ENCODE assay signal across 1 cellular context in the genomic region with DNA sequence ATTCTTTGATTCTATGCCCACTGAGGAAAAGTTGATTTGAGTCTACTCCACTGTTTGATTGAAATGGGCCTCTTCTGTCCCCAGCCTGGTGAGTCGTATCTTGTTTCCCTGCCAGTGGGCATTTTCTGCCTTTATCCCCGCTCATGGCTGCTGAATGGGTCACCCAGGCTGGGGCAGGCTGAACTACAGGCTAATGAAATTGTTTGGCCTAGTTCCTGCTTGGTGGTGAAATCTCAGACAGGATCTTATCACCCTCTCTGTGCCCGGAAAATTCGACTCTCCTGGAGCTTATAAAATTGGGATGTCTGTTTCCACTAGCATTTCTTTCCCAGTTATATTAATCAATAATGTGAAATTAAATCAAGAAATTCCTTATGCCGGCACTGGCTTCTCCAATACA.
TF ChIP-seq lines count a peak whose summit lies in the region.

No MANE protein-coding gene starts in this region.

TF ChIP-seq in endothelial cell of umbilical vein, 7 proteins besides CTCF, POLR2A, EP300 and RAD21:
- TF ChIP-seq GATA2 (IDR thresholded peaks at IDR 0.05; ENCODE audit: insufficient read depth, insufficient read length, low read depth, low read length) = no peak
- TF ChIP-seq FOS (IDR thresholded peaks at IDR 0.05; ENCODE audit: borderline replicate concordance, insufficient read depth, low read length) = no peak
- TF ChIP-seq EZH2 (IDR thresholded peaks at IDR 0.05; ENCODE audit: borderline replicate concordance, low read depth, low read length, severe bottlenecking) = no peak
- TF ChIP-seq MYC (IDR thresholded peaks at IDR 0.05; ENCODE audit: low read depth, low read length) = no peak
- TF ChIP-seq POLR2AphosphoS5 (IDR thresholded peaks at IDR 0.05; ENCODE audit: insufficient read depth, low read depth, low read length) = no peak
- TF ChIP-seq JUN (IDR thresholded peaks at IDR 0.05; ENCODE audit: borderline replicate concordance, insufficient read depth, insufficient read length, low read depth) = no peak
- TF ChIP-seq, protein P1, sequence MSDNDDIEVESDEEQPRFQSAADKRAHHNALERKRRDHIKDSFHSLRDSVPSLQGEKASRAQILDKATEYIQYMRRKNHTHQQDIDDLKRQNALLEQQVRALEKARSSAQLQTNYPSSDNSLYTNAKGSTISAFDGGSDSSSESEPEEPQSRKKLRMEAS (IDR thresholded peaks at IDR 0.05; ENCODE audit: insufficient read depth, insufficient read length) = no peak
